ENCODE assay signal across 18 cellular contexts in genomic region chr12:116808113-116808786, GRCh38.
"Had no signal": no experiment of that assay in that cellular context is flagged by ENCODE, and none has a peak within 500 bp of the region (broad histone marks: within the 10 kb centered on the region; RNA-seq: fewer than 3 reads in every experiment).

No MANE protein-coding gene starts in this region.

- H3K36me3 ChIP-seq: esophagus muscularis mucosa, gastroesophageal sphincter, heart left ventricle, left lung, tibial artery had no signal

- H3K9me3 ChIP-seq: esophagus muscularis mucosa, gastroesophageal sphincter, heart left ventricle, left lung, tibial artery had no signal

- H3K4me3 ChIP-seq: esophagus muscularis mucosa, gastroesophageal sphincter, heart left ventricle, left lung, tibial artery had no signal

- H3K4me1 ChIP-seq: esophagus muscularis mucosa, gastroesophageal sphincter, heart left ventricle, left lung, tibial artery had no signal

- ATAC-seq: activated CD8-positive, alpha-beta memory T cell treated with anti-CD3 and anti-CD28 coated beads, Interleukin-2, amount 10 ng/mL, durations not matched to agents 7 days and 5 days; gastroesophageal sphincter; heart left ventricle; left lung had no signal

- H3K27me3 ChIP-seq: esophagus muscularis mucosa, gastroesophageal sphincter, heart left ventricle, left lung, tibial artery had no signal

- H3K27ac ChIP-seq: esophagus muscularis mucosa, gastroesophageal sphincter, heart left ventricle, left lung, tibial artery had no signal

- DNase-seq: activated CD4-positive, alpha-beta memory T cell treated with anti-CD3 and anti-CD28 coated beads, Interleukin-2, amount 10 ng/mL, durations not matched to agents 7 days and 5 days; activated CD4-positive, alpha-beta T cell treated with anti-CD3 and anti-CD28 coated beads for 48 hours; activated CD4-positive, CD25-positive, alpha-beta regulatory T cell; activated CD8-positive, alpha-beta memory T cell treated with anti-CD3 and anti-CD28 coated beads, Interleukin-2, amount 10 ng/mL, durations not matched to agents 7 days and 5 days; effector CD8-positive, alpha-beta T cell; heart left ventricle; kidney; left lung; nucleus accumbens; posterior cingulate gyrus; stimulated activated CD4-positive, alpha-beta T cell treated with anti-CD3 and anti-CD28 coated beads, Interleukin-12 subunit alpha, Interleukin-12 subunit beta, amount 100 ng/mL, for 4 hours; stimulated activated CD4-positive, alpha-beta T cell treated with anti-CD3 and anti-CD28 coated beads, Interleukin-1b, Interleukin-23, amount 100 ng/mL, for 48 hours; stimulated activated CD8-positive, alpha-beta memory T cell treated with anti-CD3 and anti-CD28 coated beads, Interleukin-4, amount 100 ng/mL, for 48 hours; stimulated activated naive CD4-positive, alpha-beta T cell; substantia nigra; tibial artery had no signal
